16 cellular contexts compared by ENCODE assay signal in the genomic region with DNA sequence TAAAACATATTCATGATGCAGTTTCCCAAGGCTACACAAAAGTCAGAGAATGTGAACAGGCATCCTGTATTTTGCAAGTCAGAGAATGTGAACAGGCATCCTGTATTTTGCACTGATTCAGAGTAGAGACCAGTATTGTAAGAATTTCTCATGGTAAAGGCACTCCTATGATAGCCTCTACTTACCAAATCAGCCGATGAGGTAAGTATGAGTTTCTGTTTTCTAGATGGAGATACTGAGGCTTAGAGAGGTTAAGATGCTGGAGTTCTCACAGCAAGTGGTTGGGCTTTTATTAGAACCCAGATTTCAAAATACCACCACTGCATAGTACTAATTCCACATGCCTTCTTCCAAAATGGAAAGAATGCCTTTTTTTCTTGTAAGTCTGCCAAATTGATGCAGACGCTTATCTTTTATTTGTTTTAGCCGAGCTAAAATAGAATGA. TPM values are rescaled to one million over a fixed set of nuclear protein-coding genes. Genes with fewer than 3 reads are reported as not detected.
A peak's percentile ranks its signal among the peaks of the same experiment; 100 is the strongest.
DNase-seq lines count a peak whose midpoint lies in the region; ATAC-seq and TF ChIP-seq lines count a peak whose summit lies in the region.
"Had no signal": no experiment of that assay in that cellular context is flagged by ENCODE, and none has a peak within 500 bp of the region (broad histone marks: within the 10 kb centered on the region; RNA-seq: fewer than 3 reads in every experiment).

No MANE protein-coding gene starts in this region.

- H3K27ac ChIP-seq in AG04450 (ENCODE audit: low read depth, low read length): peak overlapping the region; percentile 53
- H3K27ac ChIP-seq in IMR-90 (ENCODE audit: insufficient read depth, low read length): peak overlapping the region; percentile 70; the same call in 1 of the 2 replicates

- peak overlapping the region in 1 of 2 experiments; percentile 45; a peak in 1 of 4 replicates for H4K8ac ChIP-seq in IMR-90 (ENCODE audit: low read depth in 2 of 2, low read length in 2 of 2)

- no peak overlapping the region for H2BK15ac ChIP-seq in IMR-90 (ENCODE audit: low read depth, low read length)

- no peaks in the 10 kb centered on the region for H3K9me3 ChIP-seq in AG04450 (ENCODE audit: control insufficient read depth, insufficient read depth, low read length)
- H3K9me3 ChIP-seq in IMR-90 (ENCODE audit: control insufficient read depth, insufficient read depth, low read length): no peaks in the 10 kb centered on the region
- H3K9me3 ChIP-seq: ovary had no signal

- peak overlapping the region; percentile 66; the same call in 1 of the 2 replicates for H3K18ac ChIP-seq in IMR-90 (ENCODE audit: low read depth, low read length)

- BruUV-seq in IMR-90 (replicated peaks; lab: Mats Ljungman, UMichigan): no TSS peak

- H3K4me1 ChIP-seq in IMR-90 (ENCODE audit: control insufficient read depth, insufficient read depth, low read length): peaks cover 15% of the 10 kb centered on the region

- peak overlapping the region; percentile 86 for H2BK5ac ChIP-seq in IMR-90 (ENCODE audit: low read depth, low read length, poor library complexity, severe bottlenecking)

- ATAC-seq in IMR-90 (ENCODE audit: low read depth): peak; percentile 25

- H2BK20ac ChIP-seq in IMR-90 (ENCODE audit: low read depth, low read length): peak overlapping the region; percentile 81

- no peak overlapping the region for H3K4me3 Mint-ChIP-seq in mesothelial cell of epicardium
- H3K4me3 Mint-ChIP-seq in activated naive CD8-positive, alpha-beta T cell treated with anti-CD3 and anti-CD28 coated beads for 36 hours: no peak overlapping the region
- H3K4me3 Mint-ChIP-seq: activated CD4-positive, alpha-beta memory T cell treated with anti-CD3 and anti-CD28 coated beads, Interleukin-2, amount 10 ng/mL, durations not matched to agents 7 days and 5 days had no signal

- peak overlapping the region; percentile 81 for H3K27ac Mint-ChIP-seq in mesothelial cell of epicardium
- H3K27ac Mint-ChIP-seq in activated naive CD8-positive, alpha-beta T cell treated with anti-CD3 and anti-CD28 coated beads for 36 hours: no peak overlapping the region

- intact Hi-C loops in IMR-90 (cut with micrococcal nuclease): no loop called here

- peaks cover 30% of the 10 kb centered on the region for H4K20me1 ChIP-seq in IMR-90 (ENCODE audit: insufficient read depth, low read length)

- in situ Hi-C loops in IMR-90 (cut with MboI; ENCODE audit: low sequenced_read_pairs): no loop called here

- H4K5ac ChIP-seq in IMR-90 (ENCODE audit: low read depth, low read length): peak overlapping the region; percentile 48; the same call in 1 of the 2 replicates

- dilution Hi-C loops in IMR-90 (cut with HindIII; ENCODE audit: low sequenced_read_pairs, unreplicated experiment): no loop called here

- H3K9me3 Mint-ChIP-seq in mesothelial cell of epicardium: no peaks in the 10 kb centered on the region
- no peaks in the 10 kb centered on the region for H3K9me3 Mint-ChIP-seq in activated naive CD8-positive, alpha-beta T cell treated with anti-CD3 and anti-CD28 coated beads for 36 hours
- H3K9me3 Mint-ChIP-seq: activated CD4-positive, alpha-beta memory T cell treated with anti-CD3 and anti-CD28 coated beads, Interleukin-2, amount 10 ng/mL, durations not matched to agents 7 days and 5 days had no signal

- peaks cover 2% of the 10 kb centered on the region for H3K4me1 Mint-ChIP-seq in mesothelial cell of epicardium
- peaks cover 55% of the 10 kb centered on the region for H3K4me1 Mint-ChIP-seq in activated naive CD8-positive, alpha-beta T cell treated with anti-CD3 and anti-CD28 coated beads for 36 hours

- TF ChIP-seq CTCF in AG04450 (IDR thresholded peaks at IDR 0.05; ENCODE audit: low read depth, low read length) (no peak), IMR-90 (conservative IDR thresholded peaks at IDR 0.05; ENCODE audit: low read depth, low read length) (no peak), cardiac fibroblast (IDR thresholded peaks at IDR 0.05; ENCODE audit: low read depth, low read length) (no peak), mesothelial cell of epicardium (IDR thresholded peaks at IDR 0.05; ENCODE audit: unreplicated experiment) (no peak)

- peak overlapping the region; percentile 39; the same call in 1 of the 2 replicates for H3K23ac ChIP-seq in IMR-90 (ENCODE audit: low read depth, low read length)

- H4K91ac ChIP-seq in IMR-90 (ENCODE audit: insufficient read depth, low read depth, low read length): no peak overlapping the region; the same call in 1 of the 2 replicates

- H3K36me3 Mint-ChIP-seq in mesothelial cell of epicardium: peaks cover 4% of the 10 kb centered on the region
- peaks cover 3% of the 10 kb centered on the region for H3K36me3 Mint-ChIP-seq in activated naive CD8-positive, alpha-beta T cell treated with anti-CD3 and anti-CD28 coated beads for 36 hours

- H3K56ac ChIP-seq in IMR-90 (ENCODE audit: extremely low read depth, insufficient read depth, low read length): no peak overlapping the region

- H3K27me3 Mint-ChIP-seq in mesothelial cell of epicardium (ENCODE audit: low read depth): no peaks in the 10 kb centered on the region
- no peaks in the 10 kb centered on the region for H3K27me3 Mint-ChIP-seq in activated naive CD8-positive, alpha-beta T cell treated with anti-CD3 and anti-CD28 coated beads for 36 hours
- H3K27me3 Mint-ChIP-seq: activated CD4-positive, alpha-beta memory T cell treated with anti-CD3 and anti-CD28 coated beads, Interleukin-2, amount 10 ng/mL, durations not matched to agents 7 days and 5 days had no signal

- CTCF ChIA-PET in AG04450 (lab: Charles Lee) (interaction anchor here (1.2 kb wide), 1 partner anchor 282 kb away, joined by 3 read pairs; no protein-coding TSS in a partner anchor), IMR-90 (lab: Yijun Ruan, JAX) (interaction anchor here (0.6 kb wide), 2 partner anchors 39 to 754 kb away, joined by 4 to 5 read pairs; no protein-coding TSS in a partner anchor)

- H3K4me3 ChIP-seq in AG04450 (ENCODE audit: low read depth, low read length) (no peak overlapping the region), IMR-90 (ENCODE audit: insufficient read depth, low read depth, low read length) (no peak overlapping the region), cardiac fibroblast (replicated peaks in 1 of 2; ENCODE audit: low read depth in 2 of 2, low read length in 2 of 2) (no peak overlapping the region)
- H3K4me3 ChIP-seq: ovary, PC-9 had no signal

- TF ChIP-seq POLR2A in IMR-90 (IDR thresholded peaks at IDR 0.05; ENCODE audit: low read depth, low read length): no peak

- peak overlapping the region; percentile 64; the same call in 1 of the 2 replicates for H2BK120ac ChIP-seq in IMR-90 (ENCODE audit: low read depth, low read length)

- POLR2A ChIA-PET in AG04450 (lab: Yijun Ruan, JAX) (interaction anchor here (0.6 to 1.9 kb wide), 4 partner anchors 9 to 287 kb away, joined by 3 to 10 read pairs (median 4); no protein-coding TSS in a partner anchor), IMR-90 (lab: Charles Lee; ENCODE audit: unreplicated experiment) (interaction anchor here (0.6 to 0.7 kb wide), 2 partner anchors 825 to 1132 kb away, joined by 4 read pairs; no protein-coding TSS in a partner anchor)

- no peak overlapping the region for H3K9ac ChIP-seq in IMR-90 (ENCODE audit: low read depth, low read length)

- no peak for DNase-seq in AG04450 (ENCODE audit: low read depth, low spot score)
- peak; percentile 89 for DNase-seq in IMR-90
- DNase-seq in cardiac fibroblast (ENCODE audit: low read depth in 2 of 2): peak; percentile 80 to 91
- DNase-seq in mesothelial cell of epicardium (ENCODE audit: low spot score in 2 of 2, unreplicated experiment in 2 of 2): no peak
- no peak for DNase-seq in activated naive CD8-positive, alpha-beta T cell treated with anti-CD3 and anti-CD28 coated beads for 36 hours
- no peak for DNase-seq in DMS153 (lab: John Stamatoyannopoulos, UW)
- no peak for DNase-seq in cerebellar nuclear complex (lab: John Stamatoyannopoulos, UW)
- no peak for DNase-seq in RKO (ENCODE audit: low spot score)
- DNase-seq: activated CD4-positive, alpha-beta memory T cell treated with anti-CD3 and anti-CD28 coated beads, Interleukin-2, amount 10 ng/mL, durations not matched to agents 7 days and 5 days; activated gamma-delta T cell treated with Interleukin-2 at 50 U/mL for 16 hours; C1 segment of cervical spinal cord; dermis blood vessel endothelial cell; GDM1; ovary; PC-9; T1000 had no signal

- H3K79me1 ChIP-seq in IMR-90 (ENCODE audit: low read depth in 1 of 2, low read length in 2 of 2): peaks cover 0 to 31% of the 10 kb centered on the region in 2 experiments; a peak in 3 of 4 replicates

- H2AFZ ChIP-seq in IMR-90 (replicated peaks; ENCODE audit: low read length, poor library complexity): no peak overlapping the region
- H2AFZ ChIP-seq: PC-9 had no signal

- peaks cover 19% of the 10 kb centered on the region for H3K9me1 ChIP-seq in IMR-90 (ENCODE audit: insufficient read depth, low read length)

- WGBS in IMR-90 (ENCODE audit: extremely low coverage in 2 of 2, insufficient read length in 1 of 2), 2 experiments: 0% methylated on average over 1 of the region's 3 CpGs; no CpG with 5 or more reads in 1 of the 2 experiments

- no peaks in the 10 kb centered on the region for H3K36me3 ChIP-seq in IMR-90 (ENCODE audit: control insufficient read depth, insufficient read depth, low read length)
- H3K36me3 ChIP-seq: ovary had no signal

- peak overlapping the region; percentile 48; the same call in 1 of the 2 replicates for H3K4me2 ChIP-seq in IMR-90 (ENCODE audit: low read depth, low read length)

- TF ChIP-seq RAD21 in IMR-90 (IDR thresholded peaks at IDR 0.05; ENCODE audit: low read length): no peak

- H2AK9ac ChIP-seq in IMR-90 (replicated peaks; ENCODE audit: low read depth, low read length, poor library complexity): no peak overlapping the region

- H3K4ac ChIP-seq in IMR-90 (ENCODE audit: low read depth, low read length): peak overlapping the region; percentile 67; the same call in 1 of the 2 replicates

- H2AK5ac ChIP-seq in IMR-90 (ENCODE audit: low read depth, low read length): no peak overlapping the region; the same call in 1 of the 2 replicates

- peak overlapping the region; percentile 64; the same call in 1 of the 2 replicates for H3K14ac ChIP-seq in IMR-90 (replicated peaks; ENCODE audit: low read depth, low read length)

- H3K27me3 ChIP-seq in AG04450 (ENCODE audit: control insufficient read depth, insufficient read depth, low read length) (no peaks in the 10 kb centered on the region), IMR-90 (ENCODE audit: control insufficient read depth, insufficient read depth, low read length) (no peaks in the 10 kb centered on the region)
- H3K27me3 ChIP-seq: ovary had no signal

TF ChIP-seq in IMR-90, 13 proteins besides CTCF, POLR2A, EP300 and RAD21 (continues in another document):
- TF ChIP-seq MAZ (IDR thresholded peaks at IDR 0.05; ENCODE audit: borderline replicate concordance, low read depth, low read length): no peak

RNA-seq across cellular contexts. Expression of gene TPT1, which starts 12.3 kb away (rescaled TPM):
- polyA plus RNA-seq in AG04450 (2011; rRNA removed) (6,434 and 7,581 TPM in 2 replicates), IMR-90 (2012; rRNA removed) (2,407 and 2,665 TPM in 2 replicates)
- 1,741 and 1,851 TPM in 2 replicates for polyA minus RNA-seq in AG04450 (2011; rRNA and poly(A)+ RNA removed)
- total RNA-seq in IMR-90 (2012; rRNA removed) (1,663 and 1,699 TPM in 2 replicates), mesothelial cell of epicardium (2,772 to 2,964 TPM (median 2,883 TPM) in 3 replicates)
- polyA plus RNA-seq in IMR-90 (2012; cell fraction: cytosol; rRNA removed): 1,735 and 3,996 TPM in 2 replicates
- 731 and 1,213 TPM in 2 replicates for polyA plus RNA-seq in IMR-90 (2012; cell fraction: nucleus; rRNA removed; ENCODE audit: low replicate concordance)
- 1,000 to 10,000 TPM; 3,217 to 3,223 TPM for total RNA-seq in activated naive CD8-positive, alpha-beta T cell treated with anti-CD3 and anti-CD28 coated beads for 36 hours

Comparison
In these comparisons a context has a peak if more than half of its experiments do, and no peak if none do; other contexts are left out.
1. DNase-seq: peak in IMR-90 (single experiment) and cardiac fibroblast (2 of 2); none in AG04450 (single experiment), mesothelial cell of epicardium (0 of 2), activated naive CD8-positive, alpha-beta T cell treated with anti-CD3 and anti-CD28 coated beads for 36 hours (single experiment), DMS153 (single experiment), cerebellar nuclear complex (0 of 2) and RKO (single experiment).